Comparison of ENCODE assay signal across 8 cellular contexts in genomic region chr4:109560687-109561452, GRCh38. TPM values are rescaled to one million over a fixed set of nuclear protein-coding genes. Genes with fewer than 3 reads are reported as not detected.
A peak's percentile ranks its signal among the peaks of the same experiment; 100 is the strongest.
DNase-seq lines count a peak whose midpoint lies in the region; ATAC-seq and TF ChIP-seq lines count a peak whose summit lies in the region.

No MANE protein-coding gene starts in this region.

- H2AFZ ChIP-seq in neuron (ENCODE audit: low read depth, low read length): peak overlapping the region; percentile 50

- H3K4me1 ChIP-seq in Panc1 (ENCODE audit: control insufficient read depth, insufficient read depth, low read length) (no peaks in the 10 kb centered on the region; the same call in 1 of the 2 replicates), foreskin keratinocyte (peaks cover 15% of the 10 kb centered on the region), neuron (ENCODE audit: insufficient read depth, low read length) (peaks cover 18% of the 10 kb centered on the region)

- TF ChIP-seq CTCF in Panc1 (IDR thresholded peaks at IDR 0.05) (no peak), foreskin keratinocyte (conservative IDR thresholded peaks at IDR 0.05) (no peak)

- H3K9me3 ChIP-seq in Panc1 (ENCODE audit: control insufficient read depth, insufficient read depth, low read depth, low read length) (no peaks in the 10 kb centered on the region), neuron (ENCODE audit: low read length) (no peaks in the 10 kb centered on the region)

- DNase-seq in AG20443 (ENCODE audit: low spot score): peak; percentile 82
- no peak for DNase-seq in Panc1 (ENCODE audit: low read depth, low spot score)
- peak; percentile 46 for DNase-seq in activated T-helper 1 cell treated with anti-CD3 and anti-CD28 coated beads, Interleukin-12 subunit alpha, Interleukin-12 subunit beta, Interleukin-2, Interleukin-4 antibody, amounts not matched to agents 30 ng/mL and 10 ng/mL and 1 ng/mL, durations not matched to agents 14 hours and 24 hours and 36 hours (ENCODE audit: low spot score)
- DNase-seq in foreskin keratinocyte: peak; percentile 53 to 72
- peak in 23 of 49 donors; percentile 5 to 55 (median 25) for DNase-seq in substantia nigra (lab: John Stamatoyannopoulos, UW)

- peak overlapping the region; percentile 71 for H3K27ac ChIP-seq in Panc1 (ENCODE audit: low read length)
- peak overlapping the region; percentile 37 for H3K27ac ChIP-seq in foreskin keratinocyte
- H3K27ac ChIP-seq in substantia nigra (ENCODE audit: low read depth, low read length, poor library complexity, severe bottlenecking): peak overlapping the region; percentile 50

- H3K4me3 Mint-ChIP-seq in activated T-helper 1 cell treated with anti-CD3 and anti-CD28 coated beads, Interleukin-12 subunit alpha, Interleukin-12 subunit beta, Interleukin-2, Interleukin-4 antibody, amounts not matched to agents 30 ng/mL and 10 ng/mL and 1 ng/mL, durations not matched to agents 14 hours and 24 hours and 36 hours: peak overlapping the region; percentile 92

- CTCF ChIA-PET in Panc1 (lab: Charles Lee): no interaction called here

- H3K36me3 Mint-ChIP-seq in activated T-helper 1 cell treated with anti-CD3 and anti-CD28 coated beads, Interleukin-12 subunit alpha, Interleukin-12 subunit beta, Interleukin-2, Interleukin-4 antibody, amounts not matched to agents 30 ng/mL and 10 ng/mL and 1 ng/mL, durations not matched to agents 14 hours and 24 hours and 36 hours (ENCODE audit: low read depth): peaks cover 31% of the 10 kb centered on the region

- peaks cover 56% of the 10 kb centered on the region for H3K4me1 Mint-ChIP-seq in activated T-helper 1 cell treated with anti-CD3 and anti-CD28 coated beads, Interleukin-12 subunit alpha, Interleukin-12 subunit beta, Interleukin-2, Interleukin-4 antibody, amounts not matched to agents 30 ng/mL and 10 ng/mL and 1 ng/mL, durations not matched to agents 14 hours and 24 hours and 36 hours (ENCODE audit: low read depth)

- in situ Hi-C loops in Panc1 (cut with HindIII; ENCODE audit: low pct_unique_long_range_greater_than_20kb, low sequenced_read_pairs): no loop called here

- peak; percentile 56 for ATAC-seq in GM19043 (IDR thresholded peaks at IDR 0.05; ENCODE audit: low read depth, unreplicated experiment)
- peak; percentile 71 for ATAC-seq in HG03196 (IDR thresholded peaks at IDR 0.05; ENCODE audit: unreplicated experiment)
- ATAC-seq in Panc1: peak; percentile 28
- peak; percentile 69 for ATAC-seq in foreskin keratinocyte

- peak overlapping the region; percentile 64 to 69 for H3K4me3 ChIP-seq in Panc1 (ENCODE audit: low read depth in 2 of 2, low read length in 2 of 2)
- H3K4me3 ChIP-seq in neuron (ENCODE audit: low read length): peak overlapping the region; percentile 47

- POLR2A ChIA-PET in Panc1 (lab: Charles Lee): no interaction called here

- peak overlapping the region; percentile 97 for H3K27ac Mint-ChIP-seq in activated T-helper 1 cell treated with anti-CD3 and anti-CD28 coated beads, Interleukin-12 subunit alpha, Interleukin-12 subunit beta, Interleukin-2, Interleukin-4 antibody, amounts not matched to agents 30 ng/mL and 10 ng/mL and 1 ng/mL, durations not matched to agents 14 hours and 24 hours and 36 hours

- peaks cover 3% of the 10 kb centered on the region; the same call in 1 of the 2 replicates for H3K36me3 ChIP-seq in Panc1 (ENCODE audit: control insufficient read depth, insufficient read depth, low read length)
- H3K36me3 ChIP-seq in neuron (ENCODE audit: insufficient read depth, low read length): no peaks in the 10 kb centered on the region

- H3K27me3 ChIP-seq in Panc1 (ENCODE audit: control insufficient read depth, insufficient read depth, low read length) (no peaks in the 10 kb centered on the region), foreskin keratinocyte (no peaks in the 10 kb centered on the region), neuron (ENCODE audit: insufficient read depth, low read length) (no peaks in the 10 kb centered on the region)

- BruUV-seq in Panc1 (replicated peaks; lab: Mats Ljungman, UMichigan): no TSS peak

- intact Hi-C loops in Panc1 (cut with micrococcal nuclease; ENCODE audit: unreplicated experiment): loop anchor here (10.0 kb wide), 1 partner anchor 144 kb away; the partner anchor contains the start of gene CASP6
- intact Hi-C loops in activated T-helper 1 cell treated with anti-CD3 and anti-CD28 coated beads, Interleukin-12 subunit alpha, Interleukin-12 subunit beta, Interleukin-2, Interleukin-4 antibody, amounts not matched to agents 30 ng/mL and 10 ng/mL and 1 ng/mL, durations not matched to agents 14 hours and 24 hours and 36 hours (cut with micrococcal nuclease): loop anchor here (1.0 to 10.0 kb wide), 14 partner anchors 11 to 1840 kb away; partner anchors contain the start of genes GAR1, OSTC, PAPSS1 and SEC24B

- H3K27me3 Mint-ChIP-seq in activated T-helper 1 cell treated with anti-CD3 and anti-CD28 coated beads, Interleukin-12 subunit alpha, Interleukin-12 subunit beta, Interleukin-2, Interleukin-4 antibody, amounts not matched to agents 30 ng/mL and 10 ng/mL and 1 ng/mL, durations not matched to agents 14 hours and 24 hours and 36 hours (ENCODE audit: insufficient read depth): no peaks in the 10 kb centered on the region

- no peaks in the 10 kb centered on the region for H3K9me3 Mint-ChIP-seq in activated T-helper 1 cell treated with anti-CD3 and anti-CD28 coated beads, Interleukin-12 subunit alpha, Interleukin-12 subunit beta, Interleukin-2, Interleukin-4 antibody, amounts not matched to agents 30 ng/mL and 10 ng/mL and 1 ng/mL, durations not matched to agents 14 hours and 24 hours and 36 hours

RNA-seq across cellular contexts. Expression of gene MCUB, which starts 0.8 kb away (rescaled TPM):
- 24.1 TPM for total RNA-seq in Panc1 (2021; ENCODE audit: unreplicated experiment)
- 26.9 TPM for polyA plus RNA-seq in Panc1 (2012; ENCODE audit: insufficient read length)
- total RNA-seq in activated T-helper 1 cell treated with anti-CD3 and anti-CD28 coated beads, Interleukin-12 subunit alpha, Interleukin-12 subunit beta, Interleukin-2, Interleukin-4 antibody, amounts not matched to agents 30 ng/mL and 10 ng/mL and 1 ng/mL, durations not matched to agents 14 hours and 24 hours and 36 hours: 40.6 and 46.0 TPM in 2 replicates
- total RNA-seq in foreskin keratinocyte: 20.7 and 20.9 TPM in 2 replicates
- 20.6 and 21.6 TPM in 2 replicates for polyA plus RNA-seq in foreskin keratinocyte
